15 cellular contexts compared by ENCODE assay signal in the genomic region with DNA sequence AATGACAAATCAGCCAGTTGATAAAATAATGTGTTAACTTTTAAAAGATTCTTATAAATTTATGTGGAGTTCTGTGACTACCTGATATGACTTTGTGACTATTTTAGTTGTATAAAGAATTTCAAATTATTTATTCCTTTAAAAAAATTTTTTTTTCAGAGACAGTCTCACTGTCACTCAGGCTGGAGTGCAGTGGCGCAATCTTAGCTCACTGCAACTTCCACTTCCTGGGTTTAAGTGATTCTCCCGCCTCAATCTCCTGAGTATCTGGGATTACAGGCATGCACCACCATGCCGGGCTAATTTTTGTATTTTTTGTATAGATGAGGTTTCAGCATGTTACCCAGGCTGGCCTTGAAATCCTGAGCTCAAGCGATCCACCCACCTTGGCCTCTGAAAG. TPM values are rescaled to one million over a fixed set of nuclear protein-coding genes. Genes with fewer than 3 reads are reported as not detected.
DNase-seq lines count a peak whose midpoint lies in the region; ATAC-seq and TF ChIP-seq lines count a peak whose summit lies in the region.
"Had no signal": no experiment of that assay in that cellular context is flagged by ENCODE, and none has a peak within 500 bp of the region (broad histone marks: within the 10 kb centered on the region; RNA-seq: fewer than 3 reads in every experiment).

No MANE protein-coding gene starts in this region.

- WGBS in SK-N-SH (ENCODE audit: low lambda C conversion rate): 96% methylated on average over 4 of the region's 4 CpGs

- TF ChIP-seq EP300 in SK-N-SH (IDR thresholded peaks at IDR 0.05; ENCODE audit: borderline replicate concordance in 1 of 2, low read depth in 1 of 2, low read length in 1 of 2): no peak

- peaks cover 47% of the 10 kb centered on the region for H3K36me3 Mint-ChIP-seq in activated T-helper 2 cell treated with anti-CD3 and anti-CD28 coated beads, Interferon-gamma antibody, Interleukin-2, Interleukin-4, amounts not matched to agents 10 μg/mL and 5 μg/mL and 100 μg/mL, durations not matched to agents 14 hours and 24 hours and 36 hours (ENCODE audit: low read depth)

- POLR2A ChIA-PET in SK-N-SH (lab: Yijun Ruan, JAX): no interaction called here
- POLR2A ChIA-PET in HEK293T (lab: Yijun Ruan, JAX): no interaction called here

- H3K4me2 ChIP-seq in SK-N-SH: 0 out of 2 replicates have a peak overlapping the region, but pooled peaks have one; percentile 47
- H3K4me2 ChIP-seq: neural progenitor cell had no signal

- no peaks in the 10 kb centered on the region for H3K9me3 Mint-ChIP-seq in activated T-helper 2 cell treated with anti-CD3 and anti-CD28 coated beads, Interferon-gamma antibody, Interleukin-2, Interleukin-4, amounts not matched to agents 10 μg/mL and 5 μg/mL and 100 μg/mL, durations not matched to agents 14 hours and 24 hours and 36 hours
- H3K9me3 Mint-ChIP-seq: neural progenitor cell had no signal

- peaks cover 58% of the 10 kb centered on the region for H3K4me1 Mint-ChIP-seq in activated T-helper 2 cell treated with anti-CD3 and anti-CD28 coated beads, Interferon-gamma antibody, Interleukin-2, Interleukin-4, amounts not matched to agents 10 μg/mL and 5 μg/mL and 100 μg/mL, durations not matched to agents 14 hours and 24 hours and 36 hours (ENCODE audit: low read depth)

- no peak for TF ChIP-seq POLR2A in gastrocnemius medialis (IDR thresholded peaks at IDR 0.05)

- peaks cover 15 to 48% of the 10 kb centered on the region in 2 experiments for H3K4me1 ChIP-seq in SK-N-SH (ENCODE audit: control insufficient read depth in 1 of 2, insufficient read depth in 2 of 2, low read depth in 1 of 2, low read length in 1 of 2)
- H3K4me1 ChIP-seq in gastrocnemius medialis: peaks cover 88 to 96% of the 10 kb centered on the region in 2 donors
- H3K4me1 ChIP-seq: neural progenitor cell had no signal

- intact Hi-C loops in gastrocnemius medialis (cut with DNase I; ENCODE audit: low total_unique reads): loop anchor here (5.0 kb wide), 1 partner anchor 50 kb away; the partner anchor contains the start of gene MBNL1
- intact Hi-C loops in activated T-helper 2 cell treated with anti-CD3 and anti-CD28 coated beads, Interferon-gamma antibody, Interleukin-2, Interleukin-4, amounts not matched to agents 10 μg/mL and 5 μg/mL and 100 μg/mL, durations not matched to agents 14 hours and 24 hours and 36 hours (cut with micrococcal nuclease): no loop called here

- H3K27ac Mint-ChIP-seq in activated T-helper 2 cell treated with anti-CD3 and anti-CD28 coated beads, Interferon-gamma antibody, Interleukin-2, Interleukin-4, amounts not matched to agents 10 μg/mL and 5 μg/mL and 100 μg/mL, durations not matched to agents 14 hours and 24 hours and 36 hours: no peak overlapping the region
- H3K27ac Mint-ChIP-seq: neural progenitor cell had no signal

- no peaks in the 10 kb centered on the region for H3K27me3 Mint-ChIP-seq in activated T-helper 2 cell treated with anti-CD3 and anti-CD28 coated beads, Interferon-gamma antibody, Interleukin-2, Interleukin-4, amounts not matched to agents 10 μg/mL and 5 μg/mL and 100 μg/mL, durations not matched to agents 14 hours and 24 hours and 36 hours (ENCODE audit: low read depth)

- no peak overlapping the region for H3K4me3 ChIP-seq in SK-N-SH (ENCODE audit: low read depth in 2 of 2, low read length in 1 of 2)
- no peak overlapping the region for H3K4me3 ChIP-seq in coronary artery
- peak overlapping the region in 3 of 4 donors; percentile 14 to 37 (median 24) for H3K4me3 ChIP-seq in gastrocnemius medialis
- H3K4me3 ChIP-seq: esophagus squamous epithelium, lower lobe of right lung, neural progenitor cell had no signal

- H3K27me3 ChIP-seq in SK-N-SH (ENCODE audit: insufficient read depth): no peaks in the 10 kb centered on the region
- H3K27me3 ChIP-seq in gastrocnemius medialis: no peaks in the 10 kb centered on the region
- H3K27me3 ChIP-seq: esophagus squamous epithelium, neural progenitor cell had no signal

- H3F3A ChIP-seq in SK-N-SH (replicated peaks; ENCODE audit: insufficient read depth): peaks cover 57% of the 10 kb centered on the region

- no peak for ATAC-seq in SK-N-SH treated with all-trans-retinoic acid at 6 μM for 48 hours
- ATAC-seq in gastrocnemius medialis: no peak
- ATAC-seq in GM19452 (IDR thresholded peaks at IDR 0.05; ENCODE audit: unreplicated experiment): no peak
- no peak for ATAC-seq in HG03469 (IDR thresholded peaks at IDR 0.05; ENCODE audit: unreplicated experiment)
- ATAC-seq: lower lobe of right lung had no signal

- H3K36me3 ChIP-seq in SK-N-SH (replicated peaks in 1 of 2; ENCODE audit: control insufficient read depth in 1 of 2, insufficient read depth in 2 of 2, low read length in 1 of 2): peaks cover 0 to 35% of the 10 kb centered on the region in 2 experiments
- no peaks in the 10 kb centered on the region for H3K36me3 ChIP-seq in gastrocnemius medialis
- H3K36me3 ChIP-seq: esophagus squamous epithelium, lower lobe of right lung, neural progenitor cell had no signal

- no peaks in the 10 kb centered on the region for H3K9me2 ChIP-seq in SK-N-SH

- peaks cover 51% of the 10 kb centered on the region for H4K20me1 ChIP-seq in SK-N-SH (ENCODE audit: insufficient read depth)

- H3K9ac ChIP-seq in SK-N-SH: no peak overlapping the region
- H3K9ac ChIP-seq: neural progenitor cell had no signal

- in situ Hi-C loops in gastrocnemius medialis (cut with MboI; ENCODE audit: low sequenced_read_pairs in 4 of 4): no loop called here

- TF ChIP-seq CTCF in SK-N-SH (IDR thresholded peaks at IDR 0.05) (no peak), coronary artery (IDR thresholded peaks at IDR 0.05) (no peak), gastrocnemius medialis (IDR thresholded peaks at IDR 0.05 in 4 of 5, conservative IDR thresholded peaks at IDR 0.05 in 1 of 5) (no peak)

- H3K9me3 ChIP-seq in SK-N-SH (no peaks in the 10 kb centered on the region; the same call in 1 of the 2 replicates), gastrocnemius medialis (no peaks in the 10 kb centered on the region)
- H3K9me3 ChIP-seq: esophagus squamous epithelium, lower lobe of right lung had no signal

- DNase-seq in SK-N-SH (no peak), HEK293T (ENCODE audit: extremely low spot score) (no peak), coronary artery (ENCODE audit: low spot score) (no peak), gastrocnemius medialis (no peak)
- no peak for DNase-seq in activated T-helper 2 cell treated with anti-CD3 and anti-CD28 coated beads, Interferon-gamma antibody, Interleukin-2, Interleukin-4, amounts not matched to agents 10 μg/mL and 5 μg/mL and 100 μg/mL, durations not matched to agents 14 hours and 24 hours and 36 hours (ENCODE audit: low spot score)
- DNase-seq: DMS 273 treated with DMSO at 0.1 percent for 48 hours, esophagus squamous epithelium, lower lobe of right lung, NCI-H187 treated with DMSO at 0.1 percent for 48 hours, NCI-H748 treated with DMSO at 0.1 percent for 48 hours, small intestine had no signal

- peaks cover 98% of the 10 kb centered on the region for H3K79me2 ChIP-seq in SK-N-SH (ENCODE audit: insufficient read depth)

- no peak for TF ChIP-seq RAD21 in SK-N-SH (IDR thresholded peaks at IDR 0.05; ENCODE audit: low read length)

- CTCF ChIA-PET in SK-N-SH (lab: Yijun Ruan, JAX) (interaction anchor here (1.0 to 2.2 kb wide), 4 partner anchors 8 to 127 kb away, joined by 3 to 6 read pairs (median 4); no protein-coding TSS in a partner anchor), HEK293T (lab: Yijun Ruan, JAX) (interaction anchor here (1.2 kb wide), 1 partner anchor 12 kb away, joined by 4 read pairs; no protein-coding TSS in a partner anchor)

- H3K27ac ChIP-seq in SK-N-SH (ENCODE audit: low read depth in 2 of 2, low read length in 1 of 2) (peak overlapping the region in 1 of 2 experiments; percentile 86; a peak in 2 of 4 replicates), coronary artery (peak overlapping the region; percentile 30 to 38), gastrocnemius medialis (peak overlapping the region; percentile 75 to 95 (median 92))
- H3K27ac ChIP-seq: lower lobe of right lung, neural progenitor cell had no signal

- no peak overlapping the region for H2AFZ ChIP-seq in SK-N-SH (ENCODE audit: low read depth)
- H2AFZ ChIP-seq: neural progenitor cell had no signal

- H3K4me3 Mint-ChIP-seq in activated T-helper 2 cell treated with anti-CD3 and anti-CD28 coated beads, Interferon-gamma antibody, Interleukin-2, Interleukin-4, amounts not matched to agents 10 μg/mL and 5 μg/mL and 100 μg/mL, durations not matched to agents 14 hours and 24 hours and 36 hours (ENCODE audit: low read depth): no peak overlapping the region
- H3K4me3 Mint-ChIP-seq: neural progenitor cell had no signal

TF ChIP-seq in SK-N-SH, 30 proteins besides CTCF, POLR2A, EP300 and RAD21 (continues in another document):
- TF ChIP-seq RCOR1 (IDR thresholded peaks at IDR 0.05; ENCODE audit: low read length): no peak
- no peak for TF ChIP-seq TAF1 (IDR thresholded peaks at IDR 0.05; ENCODE audit: borderline replicate concordance, low read depth, low read length)

TF ChIP-seq in SK-N-SH treated with all-trans-retinoic acid at 6 μM for 48 hours, 23 proteins besides CTCF, POLR2A, EP300 and RAD21 (continues in another document):
- TF ChIP-seq ZNF70 (CRISPR knock-in tag; IDR thresholded peaks at IDR 0.05): no peak

TF ChIP-seq in HEK293T, 16 proteins besides CTCF, POLR2A, EP300 and RAD21:
- TF ChIP-seq HDGF (IDR thresholded peaks at IDR 0.05; ENCODE audit: borderline replicate concordance): no peak
- no peak for TF ChIP-seq ELF4 (IDR thresholded peaks at IDR 0.05)
- TF ChIP-seq, protein P1, sequence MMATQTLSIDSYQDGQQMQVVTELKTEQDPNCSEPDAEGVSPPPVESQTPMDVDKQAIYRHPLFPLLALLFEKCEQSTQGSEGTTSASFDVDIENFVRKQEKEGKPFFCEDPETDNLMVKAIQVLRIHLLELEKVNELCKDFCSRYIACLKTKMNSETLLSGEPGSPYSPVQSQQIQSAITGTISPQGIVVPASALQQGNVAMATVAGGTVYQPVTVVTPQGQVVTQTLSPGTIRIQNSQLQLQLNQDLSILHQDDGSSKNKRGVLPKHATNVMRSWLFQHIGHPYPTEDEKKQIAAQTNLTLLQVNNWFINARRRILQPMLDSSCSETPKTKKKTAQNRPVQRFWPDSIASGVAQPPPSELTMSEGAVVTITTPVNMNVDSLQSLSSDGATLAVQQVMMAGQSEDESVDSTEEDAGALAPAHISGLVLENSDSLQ (IDR thresholded peaks at IDR 0.05): peak; percentile 54; the same call in 1 of the 2 replicates
- no peak for TF ChIP-seq FOXK2 (IDR thresholded peaks at IDR 0.05)
- TF ChIP-seq CTBP1 (IDR thresholded peaks at IDR 0.05; ENCODE audit: borderline replicate concordance): no peak

RNA-seq across cellular contexts. Expression of gene MBNL1, which starts 48.5 kb away (rescaled TPM):
- polyA plus RNA-seq in SK-N-SH (2012; rRNA removed): 44.3 and 65.1 TPM in 2 replicates
- 53.4 and 63.3 TPM in 2 replicates for polyA plus RNA-seq in SK-N-SH (2012; cell fraction: cytosol; rRNA removed)
- 56.9 and 69.6 TPM in 2 replicates for polyA plus RNA-seq in SK-N-SH (2012; cell fraction: nucleus; rRNA removed)
- 100 to 1,000 TPM; 519 to 597 (median 557) TPM for total RNA-seq in gastrocnemius medialis
- total RNA-seq in activated T-helper 2 cell treated with anti-CD3 and anti-CD28 coated beads, Interferon-gamma antibody, Interleukin-2, Interleukin-4, amounts not matched to agents 10 μg/mL and 5 μg/mL and 100 μg/mL, durations not matched to agents 14 hours and 24 hours and 36 hours: 230 and 244 TPM in 2 replicates

Comparison
In these comparisons a context has a peak if more than half of its experiments do, and no peak if none do; other contexts are left out.
1. H3K4me3 ChIP-seq: peak in gastrocnemius medialis (3 of 4); none in SK-N-SH (0 of 2) and coronary artery (single experiment).